In the genomic region with DNA sequence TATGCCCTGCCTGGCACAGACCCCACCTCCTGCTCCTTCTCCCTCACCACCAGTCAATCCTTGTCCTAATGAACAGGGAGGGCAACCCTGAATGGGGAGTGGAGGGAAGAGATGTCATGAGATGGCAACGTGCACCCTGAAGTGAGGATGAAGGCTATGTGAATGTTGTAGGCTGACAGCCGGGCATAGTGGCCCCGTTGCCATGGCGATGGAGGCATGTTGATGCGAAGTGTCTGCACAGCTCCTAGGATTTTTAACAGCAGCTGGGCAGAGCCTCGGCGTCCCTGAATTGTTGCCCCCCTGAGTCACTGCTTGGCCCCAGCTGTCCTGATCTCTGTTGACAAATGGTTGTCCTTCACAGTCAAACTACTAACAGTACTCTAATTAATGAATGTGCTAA, we compare ENCODE assay signal across 12 cellular contexts. TPM values are rescaled to one million over a fixed set of nuclear protein-coding genes. Genes with fewer than 3 reads are reported as not detected.
DNase-seq lines count a peak whose midpoint lies in the region; TF ChIP-seq lines count a peak whose summit lies in the region.
"Had no signal": no experiment of that assay in that cellular context is flagged by ENCODE, and none has a peak within 500 bp of the region (broad histone marks: within the 10 kb centered on the region; RNA-seq: fewer than 3 reads in every experiment).

No MANE protein-coding gene starts in this region.

- no peak overlapping the region for H3K4ac ChIP-seq in neuronal stem cell (ENCODE audit: low read length)

- no peaks in the 10 kb centered on the region for H3K36me3 ChIP-seq in neuronal stem cell (replicated peaks in 1 of 2; ENCODE audit: control insufficient read depth in 2 of 2, insufficient read depth in 2 of 2, low read length in 2 of 2)
- H3K36me3 ChIP-seq in ascending aorta: no peaks in the 10 kb centered on the region

- H3K4me2 ChIP-seq in neuronal stem cell (ENCODE audit: insufficient read depth, low read length, poor library complexity, severe bottlenecking): no peak overlapping the region

- no peak overlapping the region for H3K23ac ChIP-seq in neuronal stem cell (ENCODE audit: low read depth, low read length, poor library complexity)

- no peak overlapping the region for H2BK15ac ChIP-seq in neuronal stem cell (ENCODE audit: low read length)

- in situ Hi-C loops in G401 (cut with HindIII; ENCODE audit: low sequenced_read_pairs): no loop called here

- H4K91ac ChIP-seq in neuronal stem cell (ENCODE audit: low read depth, low read length, poor library complexity): no peak overlapping the region

- no peak overlapping the region for H2BK120ac ChIP-seq in neuronal stem cell (ENCODE audit: low read depth, low read length)

- intact Hi-C loops in ascending aorta (cut with DNase I): no loop called here

- H2BK5ac ChIP-seq in neuronal stem cell (ENCODE audit: low read length): no peak overlapping the region

- H3K9ac ChIP-seq in neuronal stem cell (ENCODE audit: low read depth, low read length, poor library complexity): no peak overlapping the region

- H2AFZ ChIP-seq in neuronal stem cell (ENCODE audit: low read length): no peak overlapping the region

- H2AK5ac ChIP-seq in neuronal stem cell (ENCODE audit: low read depth, low read length): no peak overlapping the region

- H2BK12ac ChIP-seq in neuronal stem cell (ENCODE audit: low read length): no peak overlapping the region

- peak overlapping the region; percentile 33 for H3K27ac ChIP-seq in cingulate gyrus (ENCODE audit: low read depth, low read length)
- H3K27ac ChIP-seq in neuronal stem cell (replicated peaks; ENCODE audit: low read length): no peak overlapping the region
- H3K27ac ChIP-seq in ascending aorta: no peak overlapping the region
- H3K27ac ChIP-seq: psoas muscle, RWPE1 had no signal

- DNase-seq in G401 (ENCODE audit: low spot score) (peak; percentile 69), NCI-H2227 treated with DMSO at 0.1 percent for 48 hours (lab: John Stamatoyannopoulos, UW) (peak; percentile 10), neuronal stem cell (ENCODE audit: low spot score) (peak; percentile 12), ascending aorta (ENCODE audit: low spot score in 2 of 2) (no peak), T-helper 2 cell (no peak), GDM1 (lab: John Stamatoyannopoulos, UW) (no peak), NCI-H187 treated with DMSO at 0.1 percent for 48 hours (lab: John Stamatoyannopoulos, UW) (no peak)
- DNase-seq: activated CD4-positive, alpha-beta T cell treated with anti-CD3 and anti-CD28 coated beads, Interleukin-2, amount 50 U/mL, for 48 hours; psoas muscle; stimulated activated CD4-positive, alpha-beta T cell treated with anti-CD3 and anti-CD28 coated beads, Interleukin-1b, Interleukin-23, amount 100 ng/mL, for 48 hours had no signal

- H3K79me1 ChIP-seq in neuronal stem cell (ENCODE audit: low read depth, low read length): no peaks in the 10 kb centered on the region

- no CpG with 5 or more reads among the region's 7 CpGs for whole genome bisulfite sequencing in neuronal stem cell (ENCODE audit: extremely low coverage in 2 of 2, insufficient read length in 2 of 2, insufficient replicate concordance in 1 of 2), 2 donors

- no peak for TF ChIP-seq CTCF in ascending aorta (IDR thresholded peaks at IDR 0.05)

- no peak overlapping the region for H4K8ac ChIP-seq in neuronal stem cell (ENCODE audit: low read depth, low read length)

- H3K27me3 ChIP-seq in neuronal stem cell (ENCODE audit: control insufficient read depth in 3 of 3, insufficient read depth in 3 of 3, low read depth in 1 of 3, low read length in 3 of 3) (peaks cover 0 to 2% (median 0%) of the 10 kb centered on the region in 3 experiments), ascending aorta (no peaks in the 10 kb centered on the region)

- no peak overlapping the region for H3K18ac ChIP-seq in neuronal stem cell (ENCODE audit: low read length)

- no peak overlapping the region for H3K14ac ChIP-seq in neuronal stem cell (ENCODE audit: low read length)

- H3K4me1 ChIP-seq in neuronal stem cell (ENCODE audit: control insufficient read depth in 2 of 2, insufficient read depth in 1 of 2, low read depth in 1 of 2, low read length in 2 of 2) (peaks cover 5 to 14% of the 10 kb centered on the region in 2 donors), ascending aorta (peaks cover 0 to 2% of the 10 kb centered on the region in 2 donors)

- H3K9me3 ChIP-seq in neuronal stem cell (replicated peaks in 1 of 2; ENCODE audit: control insufficient read depth in 2 of 2, insufficient read depth in 1 of 2, low read depth in 1 of 2, low read length in 2 of 2): no peaks in the 10 kb centered on the region
- no peaks in the 10 kb centered on the region for H3K9me3 ChIP-seq in ascending aorta
- H3K9me3 ChIP-seq: psoas muscle had no signal

- no peak overlapping the region for H3K4me3 ChIP-seq in neuronal stem cell (ENCODE audit: low read length in 2 of 2)
- H3K4me3 ChIP-seq in ascending aorta: no peak overlapping the region
- H3K4me3 ChIP-seq: psoas muscle had no signal

RNA-seq across cellular contexts. Expression of gene ALOX5AP, which starts 4.8 kb away (rescaled TPM):
- not detected in 2 replicates for total RNA-seq in G401 (2014; rRNA removed; shearing (Covaris generic))
- polyA plus RNA-seq in neuronal stem cell (2013, experiment 1 of 2): 0.10 TPM
- polyA plus RNA-seq in neuronal stem cell (2013, experiment 2 of 2): not detected
- total RNA-seq in ascending aorta: 5.7 TPM

Comparison
In these comparisons a context has a peak if more than half of its experiments do, and no peak if none do; other contexts are left out.
1. DNase-seq: peak in G401 (single experiment), NCI-H2227 treated with DMSO at 0.1 percent for 48 hours (single experiment) and neuronal stem cell (single experiment); none in ascending aorta (0 of 2), T-helper 2 cell (0 of 5), GDM1 (single experiment) and NCI-H187 treated with DMSO at 0.1 percent for 48 hours (single experiment).